16 cellular contexts compared by ENCODE assay signal in the genomic region with DNA sequence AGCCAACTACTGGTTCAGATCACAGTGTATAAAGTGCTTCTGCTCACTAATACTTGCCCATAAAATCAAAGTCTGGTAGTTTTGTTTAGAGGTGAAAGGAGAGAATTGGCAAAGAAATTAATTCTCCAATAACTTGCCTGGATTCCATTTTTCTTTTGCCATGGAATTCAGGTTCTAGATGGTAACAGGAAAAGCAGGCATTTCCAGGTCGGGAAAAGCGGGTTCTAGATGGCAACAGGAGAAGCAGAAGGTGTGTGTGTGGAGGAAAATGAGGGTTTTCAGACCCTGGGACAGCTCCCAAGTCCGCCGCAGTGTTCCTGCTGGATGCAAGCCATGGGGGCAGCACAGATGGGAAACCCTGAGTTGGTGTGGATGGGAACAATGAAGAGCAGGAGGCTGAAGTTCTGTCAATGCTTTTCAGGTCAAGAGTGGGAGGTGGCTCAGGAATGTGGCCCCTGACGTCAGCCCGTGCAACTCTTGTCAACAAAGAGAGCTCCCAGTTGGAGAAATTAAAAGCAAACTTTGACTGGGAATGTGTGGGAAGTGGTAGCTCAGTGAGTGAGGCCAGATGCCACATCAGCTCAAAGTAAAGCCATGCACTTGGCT.
DNase-seq lines count a peak whose midpoint lies in the region; ATAC-seq, FAIRE-seq and TF ChIP-seq lines count a peak whose summit lies in the region.
"Had no signal": no experiment of that assay in that cellular context is flagged by ENCODE, and none has a peak within 500 bp of the region (broad histone marks: within the 10 kb centered on the region; RNA-seq: fewer than 3 reads in every experiment).

No MANE protein-coding gene starts in this region.

- no peak overlapping the region for H3K4me2 ChIP-seq in HepG2 (ENCODE audit: low read depth, low read length)
- H3K4me2 ChIP-seq: A549 had no signal

- H3K36me3 ChIP-seq in CD4-positive, CD25-positive, alpha-beta regulatory T cell (ENCODE audit: control insufficient read depth, insufficient read depth, low read length): no peaks in the 10 kb centered on the region
- H3K36me3 ChIP-seq in HepG2 (replicated peaks in 1 of 2; ENCODE audit: control insufficient read depth in 1 of 2, insufficient read depth in 2 of 2, low read length in 2 of 2): no peaks in the 10 kb centered on the region

- POLR2A ChIA-PET in HepG2 (lab: Yijun Ruan, JAX): interaction anchor here (1.3 kb wide), 1 partner anchor 23 kb away, joined by 4 read pairs; no protein-coding TSS in a partner anchor

- H3K4me1 ChIP-seq in CD4-positive, CD25-positive, alpha-beta regulatory T cell (ENCODE audit: control insufficient read depth, insufficient read depth, low read length, poor library complexity, severe bottlenecking): no peaks in the 10 kb centered on the region
- H3K4me1 ChIP-seq in HepG2 (ENCODE audit: insufficient read depth, low read length): peaks cover 12% of the 10 kb centered on the region
- H3K4me1 ChIP-seq: A549 had no signal

- BruUV-seq in HepG2 (replicated peaks; lab: Mats Ljungman, UMichigan): no TSS peak

- 64% methylated on average over 6 of the region's 6 CpGs for whole genome bisulfite sequencing in HepG2 (ENCODE audit: low lambda C conversion rate)

- no peaks in the 10 kb centered on the region for H3K27me3 ChIP-seq in CD4-positive, CD25-positive, alpha-beta regulatory T cell (ENCODE audit: control insufficient read depth, insufficient read depth, low read length)
- no peaks in the 10 kb centered on the region for H3K27me3 ChIP-seq in HepG2 (ENCODE audit: control insufficient read depth in 1 of 2, insufficient read depth in 2 of 2, low read length in 2 of 2)

- peaks cover 0 to 5% (median 0%) of the 10 kb centered on the region in 7 donors for H3K9me3 Mint-ChIP-seq in CD4-positive, CD25-positive, alpha-beta regulatory T cell

- CTCF ChIA-PET in HepG2 (lab: Yijun Ruan, JAX; ENCODE audit: low intra/inter-chr PET ratio, low total read pairs): no interaction called here

- FAIRE-seq in HepG2 (lab: Jason Lieb, UNC): no peak
- FAIRE-seq: A549, H54, RCC 7860 had no signal

- H3K4me1 Mint-ChIP-seq in CD4-positive, CD25-positive, alpha-beta regulatory T cell: peaks cover 0 to 30% (median 2%) of the 10 kb centered on the region in 4 donors

- H3K4me3 Mint-ChIP-seq in CD4-positive, CD25-positive, alpha-beta regulatory T cell: no peak overlapping the region
- H3K4me3 Mint-ChIP-seq: CD14-positive monocyte had no signal

- H3K27me3 Mint-ChIP-seq in CD4-positive, CD25-positive, alpha-beta regulatory T cell: no peaks in the 10 kb centered on the region

- no peak for DNase-seq in CD4-positive, CD25-positive, alpha-beta regulatory T cell
- peak; percentile 54 for DNase-seq in HepG2 (ENCODE audit: low spot score)
- DNase-seq in sciatic nerve (ENCODE audit: low spot score): no peak
- no peak for DNase-seq in globus pallidus (ENCODE audit: low spot score)
- DNase-seq in DMS153 (lab: John Stamatoyannopoulos, UW): no peak
- DNase-seq: NCI-H1930, NCI-H2171, NCI-H446 treated with DMSO at 0.1 percent for 48 hours, SHP77 treated with DMSO at 0.1 percent for 48 hours had no signal

- no peak overlapping the region for H3K4me3 ChIP-seq in CD4-positive, CD25-positive, alpha-beta regulatory T cell (ENCODE audit: low read depth, low read length)
- H3K4me3 ChIP-seq in HepG2 (replicated peaks in 1 of 3; ENCODE audit: insufficient read depth in 1 of 3, low read depth in 2 of 3, low read length in 3 of 3): no peak overlapping the region
- H3K4me3 ChIP-seq: A549 had no signal

- no peaks in the 10 kb centered on the region for H3K36me3 Mint-ChIP-seq in CD4-positive, CD25-positive, alpha-beta regulatory T cell

- TF ChIP-seq CTCF in VCaP (conservative IDR thresholded peaks at IDR 0.05) (no peak), HepG2 (CRISPR knock-in tag; IDR thresholded peaks at IDR 0.05) (no peak)

- TF ChIP-seq EP300 in HepG2 (IDR thresholded peaks at IDR 0.05; ENCODE audit: low read depth in 2 of 2, low read length in 2 of 2): no peak
- no peak for TF ChIP-seq EP300 in HepG2 (CRISPR knock-in tag; IDR thresholded peaks at IDR 0.05; ENCODE audit: borderline replicate concordance)

- in situ Hi-C loops in HepG2 (cut with HindIII; ENCODE audit: extremely low pct_ligation_motif_present, low pct_unique_long_range_greater_than_20kb): no loop called here

- no peak overlapping the region for H3K27ac ChIP-seq in CD4-positive, CD25-positive, alpha-beta regulatory T cell (ENCODE audit: insufficient read depth, low read length, poor library complexity, severe bottlenecking)
- H3K27ac ChIP-seq in VCaP: peak overlapping the region; percentile 75
- H3K27ac ChIP-seq in HepG2 (ENCODE audit: extremely low read length, insufficient read depth, low read length): no peak overlapping the region
- H3K27ac ChIP-seq: A549 had no signal

- ATAC-seq in CD4-positive, CD25-positive, alpha-beta regulatory T cell (ENCODE audit: low read depth in 2 of 2): no peak
- ATAC-seq in HepG2: peak; percentile 68
- ATAC-seq in sciatic nerve: peak; percentile 10
- ATAC-seq in GM21717 (IDR thresholded peaks at IDR 0.05; ENCODE audit: unreplicated experiment): no peak
- ATAC-seq: A549 had no signal

- peak overlapping the region in 2 of 3 donors; percentile 32 to 68 for H3K27ac Mint-ChIP-seq in CD4-positive, CD25-positive, alpha-beta regulatory T cell
- H3K27ac Mint-ChIP-seq: CD14-positive monocyte had no signal

- no peak overlapping the region for H3K9ac ChIP-seq in HepG2 (ENCODE audit: insufficient read depth, low read depth, low read length)

- no peak for TF ChIP-seq POLR2A in HepG2 (IDR thresholded peaks at IDR 0.05; ENCODE audit: insufficient read depth in 1 of 2, low read depth in 2 of 2, low read length in 2 of 2)

- no peak overlapping the region for H2AFZ ChIP-seq in HepG2 (ENCODE audit: low read length)

- no peak for TF ChIP-seq RAD21 in HepG2 (CRISPR knock-in tag; IDR thresholded peaks at IDR 0.05)

- intact Hi-C loops in HepG2 (cut with micrococcal nuclease; ENCODE audit: unreplicated experiment) (no loop called here), sciatic nerve (cut with DNase I) (no loop called here)

- H3K79me2 ChIP-seq in HepG2 (ENCODE audit: insufficient read depth, low read length): no peaks in the 10 kb centered on the region

- H4K20me1 ChIP-seq in HepG2 (ENCODE audit: insufficient read depth, low read length): no peaks in the 10 kb centered on the region

- H3K9me3 ChIP-seq in CD4-positive, CD25-positive, alpha-beta regulatory T cell (ENCODE audit: control insufficient read depth in 2 of 2, low read length in 2 of 2): no peaks in the 10 kb centered on the region
- H3K9me3 ChIP-seq in HepG2 (ENCODE audit: low read length): no peaks in the 10 kb centered on the region
- H3K9me3 ChIP-seq: A549, Caco-2 had no signal

TF ChIP-seq in HepG2, 621 proteins besides CTCF, POLR2A, EP300 and RAD21:
- TF ChIP-seq, protein P1, sequence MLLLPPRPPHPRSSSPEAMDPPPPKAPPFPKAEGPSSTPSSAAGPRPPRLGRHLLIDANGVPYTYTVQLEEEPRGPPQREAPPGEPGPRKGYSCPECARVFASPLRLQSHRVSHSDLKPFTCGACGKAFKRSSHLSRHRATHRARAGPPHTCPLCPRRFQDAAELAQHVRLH (CRISPR knock-in tag; IDR thresholded peaks at IDR 0.05; ENCODE audit: borderline replicate concordance, low read depth): no peak
- TF ChIP-seq, protein P2, sequence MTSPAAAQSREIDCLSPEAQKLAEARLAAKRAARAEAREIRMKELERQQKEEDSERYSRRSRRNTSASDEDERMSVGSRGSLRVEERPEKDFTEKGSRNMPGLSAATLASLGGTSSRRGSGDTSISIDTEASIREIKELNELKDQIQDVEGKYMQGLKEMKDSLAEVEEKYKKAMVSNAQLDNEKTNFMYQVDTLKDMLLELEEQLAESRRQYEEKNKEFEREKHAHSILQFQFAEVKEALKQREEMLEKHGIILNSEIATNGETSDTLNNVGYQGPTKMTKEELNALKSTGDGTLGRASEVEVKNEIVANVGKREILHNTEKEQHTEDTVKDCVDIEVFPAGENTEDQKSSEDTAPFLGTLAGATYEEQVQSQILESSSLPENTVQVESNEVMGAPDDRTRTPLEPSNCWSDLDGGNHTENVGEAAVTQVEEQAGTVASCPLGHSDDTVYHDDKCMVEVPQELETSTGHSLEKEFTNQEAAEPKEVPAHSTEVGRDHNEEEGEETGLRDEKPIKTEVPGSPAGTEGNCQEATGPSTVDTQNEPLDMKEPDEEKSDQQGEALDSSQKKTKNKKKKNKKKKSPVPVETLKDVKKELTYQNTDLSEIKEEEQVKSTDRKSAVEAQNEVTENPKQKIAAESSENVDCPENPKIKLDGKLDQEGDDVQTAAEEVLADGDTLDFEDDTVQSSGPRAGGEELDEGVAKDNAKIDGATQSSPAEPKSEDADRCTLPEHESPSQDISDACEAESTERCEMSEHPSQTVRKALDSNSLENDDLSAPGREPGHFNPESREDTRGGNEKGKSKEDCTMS (CRISPR knock-in tag; conservative IDR thresholded peaks at IDR 0.05): no peak
- TF ChIP-seq CREB1 (IDR thresholded peaks at IDR 0.05): peak; percentile 10; the same call in 1 of the 2 replicates
- TF ChIP-seq CREB1 (CRISPR knock-in tag; IDR thresholded peaks at IDR 0.05): 0 out of 2 replicates have a peak, but pooled peaks have one; percentile 16
- TF ChIP-seq ZNF644 (CRISPR knock-in tag; IDR thresholded peaks at IDR 0.05; ENCODE audit: low read depth): 0 out of 2 replicates have a peak, but pooled peaks have one; percentile 27
- TF ChIP-seq FOXA3 (CRISPR knock-in tag; IDR thresholded peaks at IDR 0.05): peak; percentile 46; the same call in 1 of the 2 replicates
- peak; percentile 64 for TF ChIP-seq TEAD3 (CRISPR knock-in tag; optimal IDR thresholded peaks at IDR 0.05; ENCODE audit: borderline replicate concordance)
- TF ChIP-seq FOXA1 (IDR thresholded peaks at IDR 0.05): no peak
- 0 out of 2 replicates have a peak, but pooled peaks have one; percentile 17 for TF ChIP-seq FOXA1 (CRISPR knock-in tag; IDR thresholded peaks at IDR 0.05)
TF ChIP-seq in HepG2: peak in this region for 5.

Comparison
In these comparisons a context has a peak if more than half of its experiments do, and no peak if none do; other contexts are left out.
1. ATAC-seq: peak in HepG2 (single experiment) and sciatic nerve (single experiment); none in CD4-positive, CD25-positive, alpha-beta regulatory T cell (0 of 2) and GM21717 (single experiment).